In genomic region chr13:113437408-113438010, GRCh38 we compare ENCODE assay signal across 20 cellular contexts. TPM values are rescaled to one million over a fixed set of nuclear protein-coding genes. Genes with fewer than 3 reads are reported as not detected.
DNase-seq lines count a peak whose midpoint lies in the region; ATAC-seq and TF ChIP-seq lines count a peak whose summit lies in the region.
"Had no signal": no experiment of that assay in that cellular context is flagged by ENCODE, and none has a peak within 500 bp of the region (broad histone marks: within the 10 kb centered on the region; RNA-seq: fewer than 3 reads in every experiment).

No MANE protein-coding gene starts in this region.

- peaks cover 6% of the 10 kb centered on the region for H3K4me1 Mint-ChIP-seq in Caco-2 (ENCODE audit: low read depth, unreplicated experiment)
- H3K4me1 Mint-ChIP-seq: activated CD4-positive, alpha-beta T cell treated with anti-CD3 and anti-CD28 coated beads for 36 hours; T-cell had no signal

- H3K36me3 ChIP-seq in Caco-2 (ENCODE audit: control insufficient read depth, insufficient read depth, low read length) (no peaks in the 10 kb centered on the region; the same call in 1 of the 2 replicates), gastroesophageal sphincter (peaks cover 0 to 8% of the 10 kb centered on the region in 2 donors), neuronal stem cell (replicated peaks in 1 of 2; ENCODE audit: control insufficient read depth in 2 of 2, insufficient read depth in 2 of 2, low read length in 2 of 2) (peaks cover 0 to 11% of the 10 kb centered on the region in 2 donors)
- H3K36me3 ChIP-seq: colonic mucosa had no signal

- H3K4me1 ChIP-seq in Caco-2, result no peaks in the 10 kb centered on the region; the same call in 1 of the 2 replicates
- peaks cover 0 to 3% (median 0%) of the 10 kb centered on the region in 3 donors for H3K4me1 ChIP-seq in gastroesophageal sphincter
- H3K4me1 ChIP-seq in neuronal stem cell (ENCODE audit: control insufficient read depth in 2 of 2, insufficient read depth in 1 of 2, low read depth in 1 of 2, low read length in 2 of 2), result no peaks in the 10 kb centered on the region
- H3K4me1 ChIP-seq: colonic mucosa, parathyroid adenoma had no signal

- H3K9me3 Mint-ChIP-seq in Caco-2 (ENCODE audit: unreplicated experiment), result peaks cover 15% of the 10 kb centered on the region
- H3K9me3 Mint-ChIP-seq: T-cell had no signal

- peak overlapping the region; percentile 46 for H2AK5ac ChIP-seq in neuronal stem cell (ENCODE audit: low read depth, low read length)

- H3K27me3 Mint-ChIP-seq in Caco-2 (ENCODE audit: insufficient read depth, unreplicated experiment), result no peaks in the 10 kb centered on the region
- H3K27me3 Mint-ChIP-seq: activated CD4-positive, alpha-beta T cell treated with anti-CD3 and anti-CD28 coated beads for 36 hours; T-cell had no signal

- H3K4me3 ChIP-seq in Caco-2 (ENCODE audit: low read depth, low read length) (no peak overlapping the region), gastroesophageal sphincter (no peak overlapping the region), neuronal stem cell (ENCODE audit: low read length in 2 of 2) (no peak overlapping the region)
- H3K4me3 ChIP-seq: BLaER1 treated with 17β-estradiol and CSF1 and Interleukin-3, amounts not matched to agents 10 nM and 100 nM; colonic mucosa; GM12878 had no signal

- peak overlapping the region; percentile 57 for H3K18ac ChIP-seq in neuronal stem cell (ENCODE audit: low read length)

- no peak overlapping the region for H3K14ac ChIP-seq in neuronal stem cell (ENCODE audit: low read length)

- H3K79me1 ChIP-seq in neuronal stem cell (ENCODE audit: low read depth, low read length), result no peaks in the 10 kb centered on the region

- H3K27ac ChIP-seq in gastroesophageal sphincter (peak overlapping the region in 1 of 4 donors; percentile 43), neuronal stem cell (replicated peaks; ENCODE audit: low read length) (no peak overlapping the region)
- H3K27ac ChIP-seq: BLaER1 treated with 17β-estradiol and CSF1 and Interleukin-3, amounts not matched to agents 10 nM and 100 nM; colonic mucosa; parathyroid adenoma had no signal

- TF ChIP-seq POLR2A in gastroesophageal sphincter (IDR thresholded peaks at IDR 0.05), result no peak

- H3K4me2 ChIP-seq in neuronal stem cell (ENCODE audit: insufficient read depth, low read length, poor library complexity, severe bottlenecking), result no peak overlapping the region
- H3K4me2 ChIP-seq: BLaER1 treated with 17β-estradiol and CSF1 and Interleukin-3, amounts not matched to agents 10 nM and 100 nM had no signal

- peak overlapping the region; percentile 10 for H2BK12ac ChIP-seq in neuronal stem cell (ENCODE audit: low read length)

- no peak for DNase-seq in Caco-2
- peak; percentile 73 for DNase-seq in HuH-7.5 (ENCODE audit: low spot score)
- no peak for DNase-seq in neuronal stem cell (ENCODE audit: low spot score)
- DNase-seq in NCI-H1417 treated with DMSO at 0.1 percent for 48 hours (lab: John Stamatoyannopoulos, UW), result no peak
- no peak for DNase-seq in activated CD4-positive, alpha-beta T cell treated with anti-CD3 and anti-CD28 coated beads for 48 hours
- DNase-seq in midbrain (lab: John Stamatoyannopoulos, UW), result no peak
- DNase-seq in GM10248 (ENCODE audit: extremely low spot score), result no peak
- DNase-seq: activated CD4-positive, alpha-beta T cell treated with anti-CD3 and anti-CD28 coated beads for 36 hours; activated T-cell treated with anti-CD3 and anti-CD28 coated beads, Interleukin-2, amount 50 U/mL, for 48 hours; amniotic stem cell; colonic mucosa; DND-41; hypothalamus; MV-4-11; stimulated activated CD8-positive, alpha-beta memory T cell treated with anti-CD3 and anti-CD28 coated beads, Interleukin-4, amount 100 ng/mL, for 48 hours; T-cell had no signal

- ATAC-seq in gastroesophageal sphincter, result peak; percentile 51
- ATAC-seq: activated CD4-positive, alpha-beta T cell treated with anti-CD3 and anti-CD28 coated beads for 36 hours; GM12878; T-cell had no signal

- H3K27me3 ChIP-seq in Caco-2 (replicated peaks; ENCODE audit: control insufficient read depth, insufficient read depth, low read length) (no peaks in the 10 kb centered on the region), gastroesophageal sphincter (no peaks in the 10 kb centered on the region), neuronal stem cell (ENCODE audit: control insufficient read depth in 3 of 3, insufficient read depth in 3 of 3, low read depth in 1 of 3, low read length in 3 of 3) (no peaks in the 10 kb centered on the region)
- H3K27me3 ChIP-seq: colonic mucosa had no signal

- intact Hi-C loops in Caco-2 (cut with micrococcal nuclease; ENCODE audit: unreplicated experiment), result no loop called here

- peak overlapping the region; percentile 34 for H3K27ac Mint-ChIP-seq in Caco-2 (ENCODE audit: unreplicated experiment)
- H3K27ac Mint-ChIP-seq: activated CD4-positive, alpha-beta T cell treated with anti-CD3 and anti-CD28 coated beads for 36 hours; T-cell had no signal

- no TSS peak for BruUV-seq in Caco-2 (replicated peaks; lab: Mats Ljungman, UMichigan)

- H3K4me3 Mint-ChIP-seq in Caco-2 (ENCODE audit: unreplicated experiment), result no peak overlapping the region
- H3K4me3 Mint-ChIP-seq: activated CD4-positive, alpha-beta T cell treated with anti-CD3 and anti-CD28 coated beads for 36 hours; T-cell had no signal

- no peak overlapping the region for H2BK15ac ChIP-seq in neuronal stem cell (ENCODE audit: low read length)

- no peak overlapping the region for H2AFZ ChIP-seq in neuronal stem cell (ENCODE audit: low read length)
- H2AFZ ChIP-seq: parathyroid adenoma had no signal

- peak overlapping the region; percentile 31 for H3K23ac ChIP-seq in neuronal stem cell (ENCODE audit: low read depth, low read length, poor library complexity)

- 41 to 88% methylated on average over 5 to 16 of the region's 17 CpGs for WGBS in gastroesophageal sphincter (ENCODE audit: low coverage in 1 of 2), 2 donors
- WGBS in neuronal stem cell (ENCODE audit: extremely low coverage in 2 of 2, insufficient read length in 2 of 2, insufficient replicate concordance in 1 of 2), 2 donors, result no CpG with 5 or more reads among the region's 17 CpGs

- no peak overlapping the region for H3K9ac ChIP-seq in neuronal stem cell (ENCODE audit: low read depth, low read length, poor library complexity)
- H3K9ac ChIP-seq: BLaER1 treated with 17β-estradiol and CSF1 and Interleukin-3, amounts not matched to agents 10 nM and 100 nM; parathyroid adenoma had no signal

- no peak for TF ChIP-seq CTCF in Caco-2 (IDR thresholded peaks at IDR 0.05; ENCODE audit: insufficient read depth in 1 of 2, low read depth in 1 of 2, low read length in 1 of 2, severe bottlenecking in 1 of 2, unreplicated experiment in 1 of 2)
- TF ChIP-seq CTCF in gastroesophageal sphincter (IDR thresholded peaks at IDR 0.05), result no peak
- TF ChIP-seq CTCF in GM10248 (IDR thresholded peaks at IDR 0.05; ENCODE audit: control extremely low read depth, extremely low read depth, low read depth, missing control alignments), result no peak

- no peak for TF ChIP-seq EP300 in gastroesophageal sphincter (IDR thresholded peaks at IDR 0.05)

- POLR2A ChIA-PET in Caco-2 (lab: Charles Lee), result no interaction called here
- POLR2A ChIA-PET in GM10248 (lab: Yijun Ruan, JAX), result no interaction called here

- no peak overlapping the region for H2BK120ac ChIP-seq in neuronal stem cell (ENCODE audit: low read depth, low read length)

- no peaks in the 10 kb centered on the region for H3K9me3 ChIP-seq in Caco-2
- H3K9me3 ChIP-seq in gastroesophageal sphincter, result no peaks in the 10 kb centered on the region
- peaks cover 0 to 6% of the 10 kb centered on the region in 2 donors for H3K9me3 ChIP-seq in neuronal stem cell (replicated peaks in 1 of 2; ENCODE audit: control insufficient read depth in 2 of 2, insufficient read depth in 1 of 2, low read depth in 1 of 2, low read length in 2 of 2)
- H3K9me3 ChIP-seq: BLaER1 treated with 17β-estradiol and CSF1 and Interleukin-3, amounts not matched to agents 10 nM and 100 nM; colonic mucosa had no signal

- no peak overlapping the region for H4K91ac ChIP-seq in neuronal stem cell (ENCODE audit: low read depth, low read length, poor library complexity)

- CTCF ChIA-PET in Caco-2 (lab: Charles Lee), result interaction anchor here (0.5 kb wide), 1 partner anchor 130 kb away, joined by 6 read pairs; no protein-coding TSS in a partner anchor
- CTCF ChIA-PET in GM10248 (lab: Yijun Ruan, JAX), result interaction anchor here (1.2 kb wide), 1 partner anchor 12 kb away, joined by 5 read pairs; no protein-coding TSS in a partner anchor

- peaks cover 15% of the 10 kb centered on the region for H3K36me3 Mint-ChIP-seq in Caco-2 (ENCODE audit: insufficient read depth, unreplicated experiment)

- peak overlapping the region; percentile 65 for H4K8ac ChIP-seq in neuronal stem cell (ENCODE audit: low read depth, low read length)

- H2BK5ac ChIP-seq in neuronal stem cell (ENCODE audit: low read length), result no peak overlapping the region

- no peak overlapping the region for H3K4ac ChIP-seq in neuronal stem cell (ENCODE audit: low read length)

RNA-seq across cellular contexts. Expression of gene ADPRHL1, which starts 15.8 kb away (rescaled TPM):
- 4.9 and 5.8 TPM in 2 replicates for total RNA-seq in Caco-2 (2022)
- total RNA-seq in gastroesophageal sphincter, result 10 to 100 TPM in 1 of 4 donors, 1 to 10 TPM in 3; 4.7 to 33.8 (median 8.9) TPM
- 0.47 TPM for polyA plus RNA-seq in neuronal stem cell (2013, experiment 1 of 2)
- 0.40 TPM for polyA plus RNA-seq in neuronal stem cell (2013, experiment 2 of 2)

RNA-seq across cellular contexts. Expression of gene DCUN1D2, which starts 53.0 kb away (rescaled TPM):
- 59.4 and 59.9 TPM in 2 replicates for total RNA-seq in Caco-2 (2022)
- total RNA-seq in gastroesophageal sphincter, result 10 to 100 TPM; 12.3 to 20.2 (median 17.3) TPM
- 21.3 TPM for polyA plus RNA-seq in neuronal stem cell (2013, experiment 1 of 2)
- polyA plus RNA-seq in neuronal stem cell (2013, experiment 2 of 2), result 22.2 TPM
